1 cellular context compared by ENCODE assay signal in genomic region chr13:46315491-46316075, GRCh38.
TF ChIP-seq lines count a peak whose summit lies in the region.

No MANE protein-coding gene starts in this region.

TF ChIP-seq in HepG2, 621 proteins besides CTCF, POLR2A, EP300 and RAD21:
- no peak for TF ChIP-seq KAT8 (CRISPR knock-in tag; IDR thresholded peaks at IDR 0.05)
- peak; percentile 48; the same call in 1 of the 2 replicates for TF ChIP-seq CEBPB (IDR thresholded peaks at IDR 0.05; ENCODE audit: borderline replicate concordance, low read depth, low read length)
- TF ChIP-seq ZNF597 (CRISPR knock-in tag; IDR thresholded peaks at IDR 0.05) = no peak
- TF ChIP-seq ZXDC (CRISPR knock-in tag; IDR thresholded peaks at IDR 0.05) = no peak
TF ChIP-seq in HepG2: peak in this region for 1.
